Comparison of ENCODE assay signal across 30 cellular contexts in the genomic region with DNA sequence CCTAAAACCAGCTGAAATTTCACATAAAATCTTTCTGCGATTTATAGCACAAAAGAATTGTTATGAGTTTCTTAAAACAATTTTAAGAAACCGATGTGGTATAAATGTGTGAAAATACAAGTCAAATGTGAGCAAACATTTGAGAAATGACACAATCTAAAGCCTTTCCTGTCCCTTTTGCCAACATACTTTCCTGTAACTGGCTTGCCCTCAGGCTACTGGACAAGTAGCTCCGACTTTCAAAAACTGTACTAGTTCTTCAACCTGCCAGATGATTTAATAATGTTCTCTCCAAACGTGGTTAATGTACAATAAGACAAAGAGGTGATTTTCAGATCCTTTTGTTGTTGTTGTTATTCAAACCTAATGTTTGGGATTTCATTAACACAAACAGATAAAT.
"Had no signal": no experiment of that assay in that cellular context is flagged by ENCODE, and none has a peak within 500 bp of the region (broad histone marks: within the 10 kb centered on the region; RNA-seq: fewer than 3 reads in every experiment).

No MANE protein-coding gene starts in this region.

- H3K4me1 Mint-ChIP-seq: immature natural killer cell; naive B cell; natural killer cell; nephron progenitor cell; neural progenitor cell; stimulated activated naive B cell treated with anti-CD40 and anti-IgM and Interleukin-4, amounts not matched to agents 10 μg/mL and 1 μg/mL and 100 μg/mL, for 72 hours had no signal

- H3K36me3 Mint-ChIP-seq: immature natural killer cell; mesothelial cell of epicardium; naive B cell; natural killer cell; neural progenitor cell; stimulated activated naive B cell treated with anti-CD40 and anti-IgM and Interleukin-4, amounts not matched to agents 10 μg/mL and 1 μg/mL and 100 μg/mL, for 72 hours had no signal

- H3K4me1 ChIP-seq: left lung, lower lobe of right lung, neural progenitor cell, parathyroid adenoma, psoas muscle, right atrium auricular region, right lobe of liver, stomach, testis, thyroid gland, transverse colon, upper lobe of right lung had no signal

- DNase-seq: hypothalamus; immature natural killer cell; kidney; left colon; left lung; lower lobe of right lung; mesendoderm; naive B cell; natural killer cell; nephron progenitor cell; occipital lobe; psoas muscle; right lobe of liver; stimulated activated CD4-positive, alpha-beta T cell treated with anti-CD3 and anti-CD28 coated beads, Interleukin-1b, Interleukin-23, amount 100 ng/mL, for 48 hours; stimulated activated CD4-positive, alpha-beta T cell treated with anti-CD3 and anti-CD28 coated beads, Interleukin-4, amount 100 ng/mL, for 1 hour; stimulated activated naive B cell treated with anti-CD40 and anti-IgM and Interleukin-4, amounts not matched to agents 10 μg/mL and 1 μg/mL and 100 μg/mL, for 72 hours; stimulated activated naive CD8-positive, alpha-beta T cell treated with anti-CD3 and anti-CD28 coated beads, Interleukin-15, Interleukin-2, amounts not matched to agents 100 U/mL and 50 U/mL, for 24 hours; stomach; testis; thyroid gland; transverse colon; upper lobe of right lung had no signal

- H3K36me3 ChIP-seq: left lung, lower lobe of right lung, neural progenitor cell, neutrophil, right atrium auricular region, right lobe of liver, stomach, thyroid gland, transverse colon, upper lobe of right lung had no signal

- FAIRE-seq: islet of Langerhans, kidney, urothelium cell line had no signal

- H3K27me3 ChIP-seq: left lung, neural progenitor cell, neutrophil, right atrium auricular region, right lobe of liver, stomach, testis, thyroid gland, transverse colon, upper lobe of right lung had no signal

- H3K4me3 Mint-ChIP-seq: immature natural killer cell; mesothelial cell of epicardium; naive B cell; natural killer cell; nephron progenitor cell; neural progenitor cell; stimulated activated naive B cell treated with anti-CD40 and anti-IgM and Interleukin-4, amounts not matched to agents 10 μg/mL and 1 μg/mL and 100 μg/mL, for 72 hours had no signal

- H3K9me3 ChIP-seq: left lung, lower lobe of right lung, neutrophil, psoas muscle, right lobe of liver, stomach, testis, thyroid gland, transverse colon, upper lobe of right lung had no signal

- H3K27ac Mint-ChIP-seq: immature natural killer cell; mesothelial cell of epicardium; natural killer cell; nephron progenitor cell; neural progenitor cell; stimulated activated naive B cell treated with anti-CD40 and anti-IgM and Interleukin-4, amounts not matched to agents 10 μg/mL and 1 μg/mL and 100 μg/mL, for 72 hours had no signal

- H3K4me3 ChIP-seq: left lung, lower lobe of right lung, neural progenitor cell, psoas muscle, right atrium auricular region, right lobe of liver, smooth muscle cell, stomach, testis, thyroid gland, transverse colon, upper lobe of right lung had no signal

- H3K27ac ChIP-seq: left lung, lower lobe of right lung, neural progenitor cell, neutrophil, parathyroid adenoma, psoas muscle, right atrium auricular region, right lobe of liver, stomach, testis, thyroid gland, transverse colon, upper lobe of right lung had no signal

- H3K9me3 Mint-ChIP-seq: natural killer cell; neural progenitor cell; stimulated activated naive B cell treated with anti-CD40 and anti-IgM and Interleukin-4, amounts not matched to agents 10 μg/mL and 1 μg/mL and 100 μg/mL, for 72 hours had no signal
